ENCODE assay signal across 8 cellular contexts in genomic region chr18:40159141-40160017, GRCh38.
DNase-seq lines count a peak whose midpoint lies in the region; ATAC-seq, FAIRE-seq and TF ChIP-seq lines count a peak whose summit lies in the region.

No MANE protein-coding gene starts in this region.

- no peak for TF ChIP-seq POLR2A in A549 (IDR thresholded peaks at IDR 0.05; ENCODE audit: low read length)

- no peaks in the 10 kb centered on the region for H3K4me1 Mint-ChIP-seq in naive thymus-derived CD4-positive, alpha-beta T cell

- peak overlapping the region; percentile 30; the same call in 1 of the 3 replicates for H3K4me2 ChIP-seq in A549

- no peak for TF ChIP-seq EP300 in A549 (IDR thresholded peaks at IDR 0.05)

- ATAC-seq in A549 (peak; percentile 39 to 60; a peak in 1 of 6 replicates), HG03432 (IDR thresholded peaks at IDR 0.05; ENCODE audit: unreplicated experiment) (peak; percentile 60), GM18517 (IDR thresholded peaks at IDR 0.05; ENCODE audit: unreplicated experiment) (no peak), HG02973 (IDR thresholded peaks at IDR 0.05; ENCODE audit: unreplicated experiment) (no peak)
- no peak for ATAC-seq in naive thymus-derived CD4-positive, alpha-beta T cell

- no peak overlapping the region for H3K4me3 Mint-ChIP-seq in naive thymus-derived CD4-positive, alpha-beta T cell

- H3K27me3 Mint-ChIP-seq in naive thymus-derived CD4-positive, alpha-beta T cell: no peaks in the 10 kb centered on the region

- POLR2A ChIA-PET in A549 (lab: Yijun Ruan, JAX): no interaction called here
- POLR2A ChIA-PET in naive thymus-derived CD4-positive, alpha-beta T cell (lab: Charles Lee): no interaction called here

- H3K4me3 ChIP-seq in A549: no peak overlapping the region
- no peak overlapping the region for H3K4me3 ChIP-seq in epithelial cell of proximal tubule (ENCODE audit: low read depth, low read length)
- H3K4me3 ChIP-seq in naive thymus-derived CD4-positive, alpha-beta T cell (ENCODE audit: low read length): no peak overlapping the region

- no peak overlapping the region for H3K27ac ChIP-seq in A549
- H3K27ac ChIP-seq in naive thymus-derived CD4-positive, alpha-beta T cell (ENCODE audit: low read depth, low read length): no peak overlapping the region

- DNase-seq in A549 (ENCODE audit: low read depth in 1 of 2, low spot score in 1 of 2): peak in 1 of 2 experiments; percentile 21
- peak; percentile 6 for DNase-seq in NCI-H82 treated with DMSO at 0.1 percent for 48 hours (lab: John Stamatoyannopoulos, UW; ENCODE audit: unreplicated experiment)
- DNase-seq in epithelial cell of proximal tubule (ENCODE audit: low read depth): no peak
- peak; percentile 42 for DNase-seq in renal cortical epithelial cell (ENCODE audit: low read depth)
- no peak for DNase-seq in naive thymus-derived CD4-positive, alpha-beta T cell

- H3K36me3 Mint-ChIP-seq in naive thymus-derived CD4-positive, alpha-beta T cell: no peaks in the 10 kb centered on the region

- CTCF ChIA-PET in A549 (lab: Yijun Ruan, JAX): interaction anchor here (0.6 to 1.4 kb wide), 3 partner anchors 9 to 15 kb away, joined by 3 read pairs; no protein-coding TSS in a partner anchor
- CTCF ChIA-PET in naive thymus-derived CD4-positive, alpha-beta T cell (lab: Charles Lee): no interaction called here

- no peak overlapping the region for H3K27ac Mint-ChIP-seq in naive thymus-derived CD4-positive, alpha-beta T cell

- no peak for FAIRE-seq in A549 (lab: Jason Lieb, UNC)

- TF ChIP-seq CTCF in A549 (IDR thresholded peaks at IDR 0.05): peak; percentile 34; the same call in 2 of the 3 replicates
- peak; percentile 76 for TF ChIP-seq CTCF in epithelial cell of proximal tubule (conservative IDR thresholded peaks at IDR 0.05; ENCODE audit: low read depth, low read length)

- intact Hi-C loops in naive thymus-derived CD4-positive, alpha-beta T cell (cut with micrococcal nuclease): no loop called here

- peak; percentile 41 to 50; a peak in 4 of 5 replicates for TF ChIP-seq RAD21 in A549 (conservative IDR thresholded peaks at IDR 0.05 in 1 of 2, IDR thresholded peaks at IDR 0.05 in 1 of 2)

- H3K36me3 ChIP-seq in naive thymus-derived CD4-positive, alpha-beta T cell (ENCODE audit: control insufficient read depth in 2 of 3, insufficient read depth in 3 of 3, low read length in 3 of 3): no peaks in the 10 kb centered on the region

- no peaks in the 10 kb centered on the region for H3K27me3 ChIP-seq in naive thymus-derived CD4-positive, alpha-beta T cell (ENCODE audit: control insufficient read depth in 2 of 2, insufficient read depth in 2 of 2, low read length in 2 of 2)

- 2% methylated on average over 5 of the region's 5 CpGs for WGBS in A549 (ENCODE audit: missing lambda C conversion rate)

- peaks cover 0 to 10% (median 4%) of the 10 kb centered on the region in 11 donors for H3K9me3 Mint-ChIP-seq in naive thymus-derived CD4-positive, alpha-beta T cell

- H3K4me1 ChIP-seq in A549: no peaks in the 10 kb centered on the region
- H3K4me1 ChIP-seq in naive thymus-derived CD4-positive, alpha-beta T cell (ENCODE audit: control insufficient read depth in 2 of 2, insufficient read depth in 2 of 2, low read length in 2 of 2): no peaks in the 10 kb centered on the region

- no peaks in the 10 kb centered on the region for H3K9me3 ChIP-seq in A549
- H3K9me3 ChIP-seq in naive thymus-derived CD4-positive, alpha-beta T cell (ENCODE audit: control insufficient read depth in 2 of 3, low read length in 3 of 3): no peaks in the 10 kb centered on the region

TF ChIP-seq in A549, 52 proteins besides CTCF, POLR2A, EP300 and RAD21:
- TF ChIP-seq SMC3 (IDR thresholded peaks at IDR 0.05): 0 out of 3 replicates have a peak, but pooled peaks have one; percentile 19
- no peak for TF ChIP-seq EHF (CRISPR knock-in tag; IDR thresholded peaks at IDR 0.05)

Comparison
In these comparisons a context has a peak if more than half of its experiments do, and no peak if none do; other contexts are left out.
1. ATAC-seq: peak in A549 (2 of 2) and HG03432 (single experiment); none in naive thymus-derived CD4-positive, alpha-beta T cell (single experiment), GM18517 (single experiment) and HG02973 (single experiment).
2. DNase-seq: peak in NCI-H82 treated with DMSO at 0.1 percent for 48 hours (single experiment) and renal cortical epithelial cell (single experiment); none in epithelial cell of proximal tubule (single experiment) and naive thymus-derived CD4-positive, alpha-beta T cell (0 of 9).